8 cellular contexts compared by ENCODE assay signal in genomic region chr12:59596232-59597143, GRCh38. TPM values are rescaled to one million over a fixed set of nuclear protein-coding genes. Genes with fewer than 3 reads are reported as not detected.
DNase-seq lines count a peak whose midpoint lies in the region; ATAC-seq and TF ChIP-seq lines count a peak whose summit lies in the region.

No MANE protein-coding gene starts in this region.

- POLR2A ChIA-PET in activated CD8-positive, alpha-beta T cell treated with anti-CD3 and anti-CD28 coated beads for 36 hours (lab: Charles Lee) = interaction anchor here (0.6 to 1.7 kb wide), 14 partner anchors 9 to 176 kb away, joined by 3 to 7 read pairs (median 3); no protein-coding TSS in a partner anchor

- peaks cover 54% of the 10 kb centered on the region for H3K4me1 Mint-ChIP-seq in activated CD8-positive, alpha-beta T cell treated with anti-CD3 and anti-CD28 coated beads for 36 hours (ENCODE audit: low read depth)
- peaks cover 28% of the 10 kb centered on the region for H3K4me1 Mint-ChIP-seq in memory B cell

- peak overlapping the region; percentile 85 for H3K4me3 Mint-ChIP-seq in activated CD8-positive, alpha-beta T cell treated with anti-CD3 and anti-CD28 coated beads for 36 hours
- peak overlapping the region; percentile 92 for H3K4me3 Mint-ChIP-seq in memory B cell

- TF ChIP-seq POLR2A in GM19099 (IDR thresholded peaks at IDR 0.05; ENCODE audit: extremely low read depth, insufficient read length, low read depth) = peak; percentile 30

- no peaks in the 10 kb centered on the region for H3K27me3 Mint-ChIP-seq in activated CD8-positive, alpha-beta T cell treated with anti-CD3 and anti-CD28 coated beads for 36 hours
- H3K27me3 Mint-ChIP-seq in memory B cell = no peaks in the 10 kb centered on the region

- H3K27ac Mint-ChIP-seq in activated CD8-positive, alpha-beta T cell treated with anti-CD3 and anti-CD28 coated beads for 36 hours = peak overlapping the region; percentile 98
- peak overlapping the region; percentile 97 for H3K27ac Mint-ChIP-seq in memory B cell

- peak; percentile 87 for DNase-seq in AG10803 (ENCODE audit: low read depth)
- peak; percentile 78 to 89 for DNase-seq in NCI-H526 (lab: John Stamatoyannopoulos, UW)
- DNase-seq in activated CD8-positive, alpha-beta T cell treated with anti-CD3 and anti-CD28 coated beads for 36 hours = peak; percentile 93
- peak; percentile 79 for DNase-seq in effector CD8-positive, alpha-beta T cell (lab: John Stamatoyannopoulos, UW)
- peak; percentile 65 to 70 for DNase-seq in memory B cell (ENCODE audit: low spot score in 2 of 2)
- DNase-seq in stimulated activated CD8-positive, alpha-beta memory T cell treated with anti-CD3 and anti-CD28 coated beads, Interleukin-12 subunit alpha, Interleukin-12 subunit beta, amount 100 ng/mL, for 1 hour (ENCODE audit: low read depth) = peak; percentile 75

- peaks cover 35% of the 10 kb centered on the region for H3K36me3 Mint-ChIP-seq in activated CD8-positive, alpha-beta T cell treated with anti-CD3 and anti-CD28 coated beads for 36 hours (ENCODE audit: low read depth)
- H3K36me3 Mint-ChIP-seq in memory B cell = peaks cover 1% of the 10 kb centered on the region

- intact Hi-C loops in activated CD8-positive, alpha-beta T cell treated with anti-CD3 and anti-CD28 coated beads for 36 hours (cut with micrococcal nuclease) = loop anchor here (10.0 kb wide), 1 partner anchor 192 kb away; no protein-coding TSS in a partner anchor

- CTCF ChIA-PET in activated CD8-positive, alpha-beta T cell treated with anti-CD3 and anti-CD28 coated beads for 36 hours (lab: Charles Lee) = interaction anchor here (0.7 to 0.9 kb wide), 2 partner anchors 40 to 212 kb away, joined by 3 read pairs; no protein-coding TSS in a partner anchor

- no peaks in the 10 kb centered on the region for H3K9me3 Mint-ChIP-seq in activated CD8-positive, alpha-beta T cell treated with anti-CD3 and anti-CD28 coated beads for 36 hours
- no peaks in the 10 kb centered on the region for H3K9me3 Mint-ChIP-seq in memory B cell

- ATAC-seq in HG03378 (IDR thresholded peaks at IDR 0.05; ENCODE audit: unreplicated experiment) (peak; percentile 31), memory B cell (ENCODE audit: low read depth) (peak; percentile 64)
- ATAC-seq in activated CD8-positive, alpha-beta T cell treated with anti-CD3 and anti-CD28 coated beads for 36 hours = peak; percentile 70

- peak; percentile 27 for TF ChIP-seq CTCF in AG10803 (conservative IDR thresholded peaks at IDR 0.05; ENCODE audit: low read length)
- TF ChIP-seq CTCF in activated CD8-positive, alpha-beta T cell treated with anti-CD3 and anti-CD28 coated beads for 36 hours (IDR thresholded peaks at IDR 0.05) = no peak

- H3K4me3 ChIP-seq in AG10803 (ENCODE audit: low read length) = peak overlapping the region; percentile 83

RNA-seq across cellular contexts. Expression of gene SLC16A7, which starts 0.7 kb away (rescaled TPM):
- 10 to 100 TPM; 21.0 to 21.4 TPM for total RNA-seq in activated CD8-positive, alpha-beta T cell treated with anti-CD3 and anti-CD28 coated beads for 36 hours

Comparison
In these comparisons a context has a peak if more than half of its experiments do, and no peak if none do; other contexts are left out.
1. Peak in every context shown above with its lines: DNase-seq, ATAC-seq and H3K4me3 ChIP-seq.